8 cellular contexts compared by ENCODE assay signal in the genomic region with DNA sequence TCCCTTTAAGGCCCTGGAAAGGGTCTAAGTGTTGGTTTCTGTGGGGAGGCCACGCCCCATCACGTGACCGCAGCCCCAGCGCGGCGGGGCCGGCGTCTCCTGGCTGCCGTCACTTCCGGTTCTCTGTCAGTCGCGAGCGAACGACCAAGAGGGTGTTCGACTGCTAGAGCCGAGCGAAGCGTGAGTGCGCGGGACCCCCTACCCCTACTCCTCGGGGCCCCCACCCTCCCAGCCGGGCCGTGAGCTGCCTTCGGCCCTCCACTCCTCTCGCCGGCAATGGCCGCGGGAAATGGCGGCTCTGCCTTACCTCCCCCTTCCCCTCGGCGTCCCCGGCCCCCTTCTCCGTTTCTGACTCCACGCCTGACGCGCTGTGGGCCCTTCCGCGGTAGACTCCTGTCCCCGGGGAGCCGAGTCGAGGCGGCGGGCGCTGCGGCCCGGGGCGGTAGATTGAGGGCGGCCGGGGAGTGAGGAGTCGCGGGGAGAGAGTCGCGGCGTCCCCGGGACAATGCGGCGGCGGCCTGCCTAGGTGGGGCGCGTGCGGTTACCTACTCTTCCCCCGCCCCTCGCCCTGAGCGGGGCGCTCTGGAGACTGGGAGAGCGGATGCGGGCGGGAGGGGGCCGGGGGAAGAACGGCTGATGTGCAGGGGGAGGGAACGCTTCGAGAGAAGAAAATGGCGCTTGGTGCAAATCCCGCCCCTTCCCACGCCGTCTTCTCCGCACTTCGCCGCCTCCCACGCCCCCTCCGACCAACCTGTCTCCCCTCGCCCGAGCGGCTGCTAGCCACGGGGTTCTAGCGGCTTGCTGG. TPM values are rescaled to one million over a fixed set of nuclear protein-coding genes. Genes with fewer than 3 reads are reported as not detected.
DNase-seq lines count a peak whose midpoint lies in the region; ATAC-seq, FAIRE-seq and TF ChIP-seq lines count a peak whose summit lies in the region.

A gene (plus strand): TSS at position 112 of the 805 bp plus-strand sequence. CDS start 2,956 bp downstream, outside the sequence.

- H3K4me1 ChIP-seq in psoas muscle = peaks cover 13% of the 10 kb centered on the region

- H3K27ac ChIP-seq in psoas muscle = peak within 1 kb of the TSS; percentile 100

- H3K9me3 ChIP-seq in psoas muscle = no peaks in the 10 kb centered on the region

- H3K27me3 ChIP-seq in psoas muscle (ENCODE audit: insufficient read depth in 3 of 3, low read length in 2 of 3) = no peaks in the 10 kb centered on the region

- peaks cover 3 to 19% of the 10 kb centered on the region in 2 donors for H3K36me3 ChIP-seq in psoas muscle (ENCODE audit: insufficient read depth in 1 of 2, low read depth in 1 of 2)

- TF ChIP-seq CTCF in psoas muscle (IDR thresholded peaks at IDR 0.05) = no peak

- intact Hi-C loops in left ventricle myocardium superior (cut with micrococcal nuclease) (no loop called here), psoas muscle (cut with DNase I) (loop anchor here (1.0 to 5.0 kb wide), 3 partner anchors 93 to 141 kb away; a partner anchor contains a TSS)

- peaks cover 39% of the 10 kb centered on the region for H3K36me3 Mint-ChIP-seq in T-helper 1 cell treated with Interleukin-12 subunit alpha and Interleukin-12 subunit beta and Interleukin-4 antibody, amounts not matched to agents 30 μg/mL and 1 μg/mL, for 36 hours (ENCODE audit: low read depth)

- H3K4me3 ChIP-seq in psoas muscle = peak within 1 kb of the TSS; percentile 96

- peak; percentile 94 for TF ChIP-seq POLR2A in GM15510 (IDR thresholded peaks at IDR 0.05; ENCODE audit: borderline replicate concordance, extremely low read depth, insufficient read length)

- peaks cover 64% of the 10 kb centered on the region for H3K4me1 Mint-ChIP-seq in T-helper 1 cell treated with Interleukin-12 subunit alpha and Interleukin-12 subunit beta and Interleukin-4 antibody, amounts not matched to agents 30 μg/mL and 1 μg/mL, for 36 hours (ENCODE audit: low read depth)

- peak within 1 kb of the TSS; percentile 98 for H3K27ac Mint-ChIP-seq in T-helper 1 cell treated with Interleukin-12 subunit alpha and Interleukin-12 subunit beta and Interleukin-4 antibody, amounts not matched to agents 30 μg/mL and 1 μg/mL, for 36 hours

- peak; percentile 61 for FAIRE-seq in urothelium cell line (lab: Jason Lieb, UNC)

- H3K4me3 Mint-ChIP-seq in T-helper 1 cell treated with Interleukin-12 subunit alpha and Interleukin-12 subunit beta and Interleukin-4 antibody, amounts not matched to agents 30 μg/mL and 1 μg/mL, for 36 hours = peak within 1 kb of the TSS; percentile 99

- peak; percentile 86 for DNase-seq in NCI-H1694 (lab: John Stamatoyannopoulos, UW)
- peak; percentile 74 for DNase-seq in amniotic stem cell (lab: John Stamatoyannopoulos, UW)
- DNase-seq in left ventricle myocardium superior = peak; percentile 97
- DNase-seq in psoas muscle = peak; percentile 94 to 96
- DNase-seq in urothelium cell line (ENCODE audit: low spot score) = peak; percentile 99

- H3K9me3 Mint-ChIP-seq in T-helper 1 cell treated with Interleukin-12 subunit alpha and Interleukin-12 subunit beta and Interleukin-4 antibody, amounts not matched to agents 30 μg/mL and 1 μg/mL, for 36 hours = no peaks in the 10 kb centered on the region

- WGBS in psoas muscle, 3 donors = 0 to 1% (median 0%) methylated on average over 38 to 86 of the region's 86 CpGs

- ATAC-seq in HG02885 (IDR thresholded peaks at IDR 0.05; ENCODE audit: poor library complexity, unreplicated experiment) (peak; percentile 54), left ventricle myocardium superior (peak; percentile 98), psoas muscle (peak; percentile 96 to 99 (median 97))

- H3K27me3 Mint-ChIP-seq in T-helper 1 cell treated with Interleukin-12 subunit alpha and Interleukin-12 subunit beta and Interleukin-4 antibody, amounts not matched to agents 30 μg/mL and 1 μg/mL, for 36 hours (ENCODE audit: low read depth) = no peaks in the 10 kb centered on the region

RNA-seq across cellular contexts. Expression of the gene that starts here (rescaled TPM):
- 183 TPM for total RNA-seq in left ventricle myocardium superior
- total RNA-seq in psoas muscle = 100 to 1,000 TPM; 112 to 174 (median 150) TPM
- 100 to 1,000 TPM; 102 to 175 (median 138) TPM for polyA plus RNA-seq in psoas muscle

Comparison
In these comparisons a context has a peak if more than half of its experiments do, and no peak if none do; other contexts are left out.
1. Peak in every context shown above with its lines: DNase-seq, ATAC-seq, H3K4me3 ChIP-seq and H3K27ac ChIP-seq.